ENCODE assay signal across 17 cellular contexts in the genomic region with DNA sequence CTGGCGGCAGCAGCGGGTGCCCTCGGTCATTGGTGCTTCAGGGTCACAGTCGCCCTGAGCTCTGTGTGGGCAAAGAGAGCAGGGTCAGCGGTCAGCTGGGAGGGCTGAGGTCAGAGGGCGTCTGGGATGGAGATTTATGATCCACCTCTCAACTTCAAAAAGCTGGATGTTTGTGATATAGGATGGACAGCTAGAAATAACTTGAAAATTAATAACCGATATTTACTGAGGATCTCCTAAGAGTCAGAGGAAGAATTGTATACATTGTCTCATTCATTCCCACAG. TPM values are rescaled to one million over a fixed set of nuclear protein-coding genes. Genes with fewer than 3 reads are reported as not detected.
"Had no signal": no experiment of that assay in that cellular context is flagged by ENCODE, and none has a peak within 500 bp of the region (broad histone marks: within the 10 kb centered on the region; RNA-seq: fewer than 3 reads in every experiment).

No MANE protein-coding gene starts in this region.

- H3K9me3 Mint-ChIP-seq: activated naive CD4-positive, alpha-beta T cell treated with anti-CD3 and anti-CD28 coated beads for 36 hours; activated T-helper 1 cell treated with anti-CD3 and anti-CD28 coated beads, Interleukin-12 subunit alpha, Interleukin-12 subunit beta, Interleukin-2, Interleukin-4 antibody, amounts not matched to agents 30 ng/mL and 10 ng/mL and 1 ng/mL, durations not matched to agents 14 hours and 24 hours and 36 hours; T-helper 1 cell treated with Interleukin-12 subunit alpha and Interleukin-12 subunit beta and Interleukin-4 antibody, amounts not matched to agents 30 μg/mL and 1 μg/mL, for 36 hours had no signal

- H3K9me3 ChIP-seq: gastrocnemius medialis, heart right ventricle, left lung, right atrium auricular region, thyroid gland, uterus had no signal

- H3K27ac ChIP-seq: gastrocnemius medialis, heart right ventricle, left lung, right atrium auricular region, thyroid gland, uterus had no signal

- H3K4me1 ChIP-seq: uterus had no signal

- H3K27me3 ChIP-seq: gastrocnemius medialis, heart right ventricle, right atrium auricular region, thyroid gland, uterus had no signal

- H3K36me3 ChIP-seq: gastrocnemius medialis, heart right ventricle, left lung, right atrium auricular region, thyroid gland, uterus had no signal

- H3K27ac Mint-ChIP-seq: activated naive CD4-positive, alpha-beta T cell treated with anti-CD3 and anti-CD28 coated beads for 36 hours; activated T-helper 1 cell treated with anti-CD3 and anti-CD28 coated beads, Interleukin-12 subunit alpha, Interleukin-12 subunit beta, Interleukin-2, Interleukin-4 antibody, amounts not matched to agents 30 ng/mL and 10 ng/mL and 1 ng/mL, durations not matched to agents 14 hours and 24 hours and 36 hours; T-helper 1 cell treated with Interleukin-12 subunit alpha and Interleukin-12 subunit beta and Interleukin-4 antibody, amounts not matched to agents 30 μg/mL and 1 μg/mL, for 36 hours had no signal

- ATAC-seq: gastrocnemius medialis, heart right ventricle, left lung had no signal

- H3K4me3 ChIP-seq: gastrocnemius medialis, heart right ventricle, left lung, right atrium auricular region, thyroid gland, uterus had no signal

- H3K4me3 Mint-ChIP-seq: activated naive CD4-positive, alpha-beta T cell treated with anti-CD3 and anti-CD28 coated beads for 36 hours; activated T-helper 1 cell treated with anti-CD3 and anti-CD28 coated beads, Interleukin-12 subunit alpha, Interleukin-12 subunit beta, Interleukin-2, Interleukin-4 antibody, amounts not matched to agents 30 ng/mL and 10 ng/mL and 1 ng/mL, durations not matched to agents 14 hours and 24 hours and 36 hours; T-helper 1 cell treated with Interleukin-12 subunit alpha and Interleukin-12 subunit beta and Interleukin-4 antibody, amounts not matched to agents 30 μg/mL and 1 μg/mL, for 36 hours had no signal

- DNase-seq: activated CD4-positive, alpha-beta T cell treated with anti-CD3 and anti-CD28 coated beads for 48 hours; activated naive CD4-positive, alpha-beta T cell treated with anti-CD3 and anti-CD28 coated beads for 36 hours; caudate nucleus; cortex of kidney; effector CD8-positive, alpha-beta T cell; gastrocnemius medialis; heart right ventricle; islet precursor cell; left lung; mesenchymal stem cell; small intestine; uterus had no signal

RNA-seq across cellular contexts. Expression of a gene that starts 2.0 kb away (rescaled TPM):
- total RNA-seq: activated T-helper 1 cell treated with anti-CD3 and anti-CD28 coated beads, Interleukin-12 subunit alpha, Interleukin-12 subunit beta, Interleukin-2, Interleukin-4 antibody, amounts not matched to agents 30 ng/mL and 10 ng/mL and 1 ng/mL, durations not matched to agents 14 hours and 24 hours and 36 hours; fibroblast of lung had no signal
- polyA plus RNA-seq: fibroblast of lung had no signal

RNA-seq across cellular contexts. Expression of a gene that starts 54.0 kb away (rescaled TPM):
- total RNA-seq: activated T-helper 1 cell treated with anti-CD3 and anti-CD28 coated beads, Interleukin-12 subunit alpha, Interleukin-12 subunit beta, Interleukin-2, Interleukin-4 antibody, amounts not matched to agents 30 ng/mL and 10 ng/mL and 1 ng/mL, durations not matched to agents 14 hours and 24 hours and 36 hours; fibroblast of lung had no signal
- polyA plus RNA-seq: fibroblast of lung had no signal
